ENCODE assay signal across 5 cellular contexts in the genomic region with DNA sequence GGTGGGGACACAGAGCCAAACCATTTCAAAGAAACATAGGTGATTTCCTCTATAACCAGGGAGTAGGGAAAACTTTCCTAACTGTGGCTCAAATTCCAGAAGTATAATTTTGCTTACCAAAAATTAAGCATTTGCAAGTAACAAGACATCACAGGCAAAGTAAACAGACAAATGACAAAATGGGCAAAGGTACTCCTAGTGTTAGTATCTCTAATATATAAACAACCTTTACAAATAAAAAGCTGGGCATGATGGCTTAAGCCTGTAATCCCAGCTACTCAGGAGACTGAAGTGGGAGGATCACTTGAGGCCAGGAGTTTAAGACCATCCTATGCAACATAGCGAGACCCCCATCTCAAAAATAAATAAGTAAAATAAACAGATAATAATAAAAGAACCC.
"Had no signal": no experiment of that assay in that cellular context is flagged by ENCODE, and none has a peak within 500 bp of the region (broad histone marks: within the 10 kb centered on the region; RNA-seq: fewer than 3 reads in every experiment).

No MANE protein-coding gene starts in this region.

- FAIRE-seq: HTR-8/SVneo had no signal

- DNase-seq: IMR-90, KG1 had no signal

- H3K4me2 ChIP-seq: KMS-11 had no signal

- H3K27ac ChIP-seq: HL-60, KMS-11 had no signal

- H3K9ac ChIP-seq: KMS-11 had no signal
